In the genomic region with DNA sequence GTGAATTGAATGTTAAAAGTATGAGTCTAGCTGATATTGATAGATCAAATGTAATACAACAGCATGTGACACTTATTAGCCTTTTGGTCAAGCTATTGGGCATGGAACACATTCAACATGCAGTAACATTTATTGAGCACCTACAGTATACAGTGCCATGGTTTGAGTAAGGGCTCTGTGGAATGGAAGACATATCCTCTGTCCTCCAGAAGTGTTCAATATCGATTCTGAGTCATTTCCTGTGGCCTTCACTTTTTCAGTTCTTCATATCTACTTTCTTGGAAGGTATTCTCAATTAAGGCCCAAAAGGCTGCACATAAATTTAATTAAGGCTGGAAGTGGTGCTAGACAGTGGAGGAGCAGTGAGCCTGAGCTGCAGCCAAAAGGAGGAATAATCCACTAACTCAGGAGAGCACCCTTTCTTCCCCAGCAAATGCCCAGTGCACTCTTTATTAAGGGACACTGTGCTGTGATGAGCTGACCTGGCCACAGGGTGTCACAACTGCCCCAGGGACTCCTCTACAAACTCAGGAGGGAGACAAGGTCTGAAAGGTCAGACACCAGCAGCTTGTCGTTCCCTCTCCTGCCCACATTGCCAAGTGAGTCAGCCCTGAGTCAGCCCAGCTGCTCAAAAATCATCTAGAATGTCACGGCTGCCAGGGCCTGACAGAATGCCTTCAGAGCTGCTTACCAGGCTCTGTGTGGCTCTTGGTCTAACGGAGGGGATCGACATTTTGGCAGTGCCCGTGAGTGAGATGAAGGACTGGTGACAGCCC, we compare ENCODE assay signal across 7 cellular contexts.
A peak's percentile ranks its signal among the peaks of the same experiment; 100 is the strongest.
DNase-seq lines count a peak whose midpoint lies in the region; ATAC-seq, FAIRE-seq and TF ChIP-seq lines count a peak whose summit lies in the region.

No MANE protein-coding gene starts in this region.

- peak overlapping the region in 2 of 10 donors; percentile 15 to 65 for H3K27ac Mint-ChIP-seq in naive thymus-derived CD8-positive, alpha-beta T cell

- peak; percentile 50 for FAIRE-seq in H54 (lab: Jason Lieb, UNC)

- POLR2A ChIA-PET in naive thymus-derived CD8-positive, alpha-beta T cell (lab: Charles Lee) = interaction anchor here (1.5 kb wide), 1 partner anchor 29 kb away, joined by 4 read pairs; no protein-coding TSS in a partner anchor

- peaks cover 9 to 31% (median 19%) of the 10 kb centered on the region in 4 donors for H3K4me1 Mint-ChIP-seq in naive thymus-derived CD8-positive, alpha-beta T cell

- peak; percentile 51 to 58 for ATAC-seq in naive thymus-derived CD8-positive, alpha-beta T cell
- ATAC-seq in GM21529 (IDR thresholded peaks at IDR 0.05; ENCODE audit: unreplicated experiment) = no peak

- H3K27me3 Mint-ChIP-seq in naive thymus-derived CD8-positive, alpha-beta T cell = peaks cover 0 to 4% (median 0%) of the 10 kb centered on the region in 5 donors

- no peaks in the 10 kb centered on the region for H3K9me3 Mint-ChIP-seq in naive thymus-derived CD8-positive, alpha-beta T cell

- DNase-seq in H54 (ENCODE audit: insufficient read length, low spot score) = peak; percentile 49
- DNase-seq in NCI-H460 (ENCODE audit: extremely low read depth, low read depth) = peak; percentile 93
- peak; percentile 6 to 30 for DNase-seq in activated CD8-positive, alpha-beta memory T cell treated with anti-CD3 and anti-CD28 coated beads for 1 hour (ENCODE audit: extremely low read depth in 1 of 2, low read depth in 1 of 2)
- DNase-seq in epidermal melanocyte (ENCODE audit: insufficient read length, low spot score) = peak; percentile 39
- peak in 9 of 10 donors; percentile 1 to 62 (median 25) for DNase-seq in naive thymus-derived CD8-positive, alpha-beta T cell
- peak; percentile 68 to 76 for DNase-seq in stimulated activated CD8-positive, alpha-beta memory T cell treated with anti-CD3 and anti-CD28 coated beads, Interleukin-7, amount 100 ng/mL, for 4 hours (ENCODE audit: low read depth in 2 of 2)

- TF ChIP-seq POLR2A in H54 (IDR thresholded peaks at IDR 0.05; ENCODE audit: low read depth, low read length) = no peak

- H3K4me3 Mint-ChIP-seq in naive thymus-derived CD8-positive, alpha-beta T cell = no peak overlapping the region

- peaks cover 0 to 8% (median 0%) of the 10 kb centered on the region in 3 donors for H3K36me3 Mint-ChIP-seq in naive thymus-derived CD8-positive, alpha-beta T cell

Comparison
In these comparisons a context has a peak if more than half of its experiments do, and no peak if none do; other contexts are left out.
1. DNase-seq: peak in every context shown above with its lines; median percentile 93 in NCI-H460; 72 in stimulated activated CD8-positive, alpha-beta memory T cell treated with anti-CD3 and anti-CD28 coated beads, Interleukin-7, amount 100 ng/mL, for 4 hours; 49 in H54; 39 in epidermal melanocyte; 25 in naive thymus-derived CD8-positive, alpha-beta T cell; 18 in activated CD8-positive, alpha-beta memory T cell treated with anti-CD3 and anti-CD28 coated beads for 1 hour.